Comparison of ENCODE assay signal across 8 cellular contexts in genomic region chr5:79236364-79236969, GRCh38. TPM values are rescaled to one million over a fixed set of nuclear protein-coding genes. Genes with fewer than 3 reads are reported as not detected.
A peak's percentile ranks its signal among the peaks of the same experiment; 100 is the strongest.
DNase-seq lines count a peak whose midpoint lies in the region; ATAC-seq and TF ChIP-seq lines count a peak whose summit lies in the region.

No MANE protein-coding gene starts in this region.

- ATAC-seq in GM19467 (IDR thresholded peaks at IDR 0.05; ENCODE audit: unreplicated experiment) (peak; percentile 14), HG03571 (IDR thresholded peaks at IDR 0.05; ENCODE audit: unreplicated experiment) (peak; percentile 20)
- ATAC-seq in stimulated activated naive CD8-positive, alpha-beta T cell treated with anti-CD3 and anti-CD28 coated beads, Interleukin-15, amount 100 ng/mL, for 72 hours = peak; percentile 31

- intact Hi-C loops in posterior vena cava (cut with DNase I) = no loop called here

- H3K36me3 ChIP-seq in ectodermal cell (ENCODE audit: control insufficient read depth, insufficient read depth, low read length) = no peaks in the 10 kb centered on the region

- DNase-seq in Caki2 (ENCODE audit: low read depth) (peak; percentile 44), medulla oblongata (ENCODE audit: extremely low spot score) (peak; percentile 27), posterior vena cava (ENCODE audit: low spot score) (no peak)
- peak; percentile 57 to 59 for DNase-seq in stimulated activated naive CD8-positive, alpha-beta T cell treated with anti-CD3 and anti-CD28 coated beads, Interleukin-15, amount 100 ng/mL, for 72 hours

- peak overlapping the region; percentile 93 to 100 for H3K27ac Mint-ChIP-seq in stimulated activated naive CD8-positive, alpha-beta T cell treated with anti-CD3 and anti-CD28 coated beads, Interleukin-15, amount 100 ng/mL, for 72 hours

- in situ Hi-C loops in Caki2 (cut with HindIII; ENCODE audit: low pct_unique_long_range_greater_than_20kb, low sequenced_read_pairs) = no loop called here

- H3K27ac ChIP-seq in ectodermal cell (ENCODE audit: insufficient read depth, low read depth, low read length, poor library complexity, severe bottlenecking) = peak overlapping the region; percentile 64

- peaks cover 27% of the 10 kb centered on the region for H3K4me1 Mint-ChIP-seq in stimulated activated naive CD8-positive, alpha-beta T cell treated with anti-CD3 and anti-CD28 coated beads, Interleukin-15, amount 100 ng/mL, for 72 hours

- H3K9me3 Mint-ChIP-seq in stimulated activated naive CD8-positive, alpha-beta T cell treated with anti-CD3 and anti-CD28 coated beads, Interleukin-15, amount 100 ng/mL, for 72 hours = no peaks in the 10 kb centered on the region

- H3K4me1 ChIP-seq in ectodermal cell (ENCODE audit: control insufficient read depth, insufficient read depth, low read length) = peaks cover 5% of the 10 kb centered on the region

- H3K27me3 ChIP-seq in ectodermal cell (ENCODE audit: control insufficient read depth, insufficient read depth, low read length, poor library complexity, severe bottlenecking) = peaks cover 29% of the 10 kb centered on the region

- no peaks in the 10 kb centered on the region for H3K27me3 Mint-ChIP-seq in stimulated activated naive CD8-positive, alpha-beta T cell treated with anti-CD3 and anti-CD28 coated beads, Interleukin-15, amount 100 ng/mL, for 72 hours

- H3K4me3 ChIP-seq in WI38 (ENCODE audit: low read depth, low read length) (peak overlapping the region; percentile 54), ectodermal cell (ENCODE audit: insufficient read depth, low read depth, low read length) (peak overlapping the region; percentile 74)

- H3K4me3 Mint-ChIP-seq in stimulated activated naive CD8-positive, alpha-beta T cell treated with anti-CD3 and anti-CD28 coated beads, Interleukin-15, amount 100 ng/mL, for 72 hours = peak overlapping the region; percentile 91 to 97

- no peaks in the 10 kb centered on the region for H3K9me3 ChIP-seq in ectodermal cell (ENCODE audit: control insufficient read depth, low read length)

- no peak for TF ChIP-seq CTCF in WI38 (IDR thresholded peaks at IDR 0.05; ENCODE audit: low read depth, low read length)

- WGBS in ectodermal cell, 2 experiments = 0 to 1% methylated on average over 77 of the region's 77 CpGs

RNA-seq across cellular contexts. Expression of gene JMY, which starts 0.5 kb away (rescaled TPM):
- total RNA-seq in Caki2 (2014; rRNA removed; shearing (Covaris generic); ENCODE audit: low replicate concordance) = 5.1 and 6.7 TPM in 2 replicates
- 9.6 TPM for polyA plus RNA-seq in ectodermal cell (2013, experiment 1 of 4)
- polyA plus RNA-seq in ectodermal cell (2013, experiment 2 of 4) = 10.2 TPM
- 7.3 TPM for polyA plus RNA-seq in ectodermal cell (2013, experiment 3 of 4)
- 8.2 TPM for polyA plus RNA-seq in ectodermal cell (2013, experiment 4 of 4)
- total RNA-seq in posterior vena cava = 10 to 100 TPM; 13.9 to 15.5 TPM
